Comparison of ENCODE assay signal across 17 cellular contexts in genomic region chr11:80280737-80281136, GRCh38.
A peak's percentile ranks its signal among the peaks of the same experiment; 100 is the strongest.
DNase-seq lines count a peak whose midpoint lies in the region; ATAC-seq and TF ChIP-seq lines count a peak whose summit lies in the region.
"Had no signal": no experiment of that assay in that cellular context is flagged by ENCODE, and none has a peak within 500 bp of the region (broad histone marks: within the 10 kb centered on the region; RNA-seq: fewer than 3 reads in every experiment).

No MANE protein-coding gene starts in this region.

- WGBS in testis, 2 donors = 49 to 58% methylated on average over 3 of the region's 3 CpGs

- no peaks in the 10 kb centered on the region for H3K27me3 ChIP-seq in left lung
- no peaks in the 10 kb centered on the region for H3K27me3 ChIP-seq in testis
- H3K27me3 ChIP-seq: SJCRH30 had no signal

- H3K9me3 ChIP-seq in left lung (no peaks in the 10 kb centered on the region), testis (no peaks in the 10 kb centered on the region)
- H3K9me3 ChIP-seq: SJCRH30 had no signal

- H3K36me3 ChIP-seq in left lung = no peaks in the 10 kb centered on the region
- H3K36me3 ChIP-seq in testis (ENCODE audit: low read depth, missing control alignments) = no peaks in the 10 kb centered on the region
- H3K36me3 ChIP-seq: SJCRH30 had no signal

- TF ChIP-seq CTCF in LNCaP clone FGC (IDR thresholded peaks at IDR 0.05; ENCODE audit: control insufficient read depth, extremely low read depth, insufficient read depth) (no peak), left lung (IDR thresholded peaks at IDR 0.05) (no peak), testis (IDR thresholded peaks at IDR 0.05) (no peak)

- intact Hi-C loops in left lung (cut with DNase I) = no loop called here
- intact Hi-C loops in testis (cut with DNase I; ENCODE audit: low total_unique reads) = no loop called here

- ATAC-seq in left lung (peak; percentile 54), GM19463 (IDR thresholded peaks at IDR 0.05; ENCODE audit: unreplicated experiment) (no peak)
- ATAC-seq: CD8-positive, alpha-beta T cell; K562 had no signal

- no peak overlapping the region for H3K27ac ChIP-seq in left lung
- no peak overlapping the region for H3K27ac ChIP-seq in testis
- H3K27ac ChIP-seq: SJCRH30 had no signal

- TF ChIP-seq POLR2A in testis (IDR thresholded peaks at IDR 0.05) = no peak

- in situ Hi-C loops in ACHN (cut with HindIII; ENCODE audit: low pct_ligation_motif_present, low pct_unique_long_range_greater_than_20kb, low sequenced_read_pairs) = no loop called here

- peak; percentile 79 for DNase-seq in LNCaP clone FGC (ENCODE audit: low read depth)
- peak; percentile 1 for DNase-seq in cerebellum (ENCODE audit: low spot score)
- no peak for DNase-seq in left lung
- peak; percentile 63 for DNase-seq in testis
- DNase-seq in NCI-H82 (lab: John Stamatoyannopoulos, UW) = no peak
- DNase-seq in stimulated activated CD4-positive, alpha-beta T cell treated with anti-CD3 and anti-CD28 coated beads, Interleukin-15, amount 100 ng/mL, for 24 hours = no peak
- DNase-seq in ACHN = no peak
- DNase-seq: CD8-positive, alpha-beta T cell; HCEC 1CT; NCI-H1048; NCI-H146; NCI-H2081 treated with DMSO at 0.1 percent for 48 hours; NCI-H524 treated with DMSO at 0.1 percent for 48 hours; RPMI8226; SJCRH30 had no signal

- H3K4me3 ChIP-seq in LNCaP clone FGC (ENCODE audit: low read depth, low read length) = peak overlapping the region; percentile 9; the same call in 1 of the 2 replicates
- H3K4me3 ChIP-seq in left lung = no peak overlapping the region
- H3K4me3 ChIP-seq in testis = no peak overlapping the region
- H3K4me3 ChIP-seq: K562, SJCRH30 had no signal

- H3K4me1 ChIP-seq in left lung (no peaks in the 10 kb centered on the region), testis (no peaks in the 10 kb centered on the region)
- H3K4me1 ChIP-seq: SJCRH30 had no signal

Comparison
In these comparisons a context has a peak if more than half of its experiments do, and no peak if none do; other contexts are left out.
1. DNase-seq: peak in LNCaP clone FGC (single experiment), cerebellum (single experiment) and testis (single experiment); none in left lung (0 of 2), NCI-H82 (single experiment), stimulated activated CD4-positive, alpha-beta T cell treated with anti-CD3 and anti-CD28 coated beads, Interleukin-15, amount 100 ng/mL, for 24 hours (single experiment) and ACHN (single experiment).